Comparison of ENCODE assay signal across 8 cellular contexts in genomic region chr3:195106418-195106906, GRCh38.
DNase-seq lines count a peak whose midpoint lies in the region; ATAC-seq and TF ChIP-seq lines count a peak whose summit lies in the region.

No MANE protein-coding gene starts in this region.

- H3K27ac ChIP-seq in SK-N-MC: no peak overlapping the region
- H3K27ac ChIP-seq in prostate gland: no peak overlapping the region
- H3K27ac ChIP-seq in vagina: peak overlapping the region; percentile 8

- peaks cover 28% of the 10 kb centered on the region for H3K4me1 Mint-ChIP-seq in glutamatergic neuron (ENCODE audit: low read depth, unreplicated experiment)

- H3K4me3 ChIP-seq in Jurkat, Clone E6-1 (ENCODE audit: low read length): peak overlapping the region; percentile 15; the same call in 1 of the 2 replicates
- peak overlapping the region; percentile 53 for H3K4me3 ChIP-seq in SK-N-MC
- H3K4me3 ChIP-seq in prostate gland: no peak overlapping the region
- H3K4me3 ChIP-seq in vagina: peak overlapping the region in 1 of 2 donors; percentile 25

- H3K36me3 ChIP-seq in SK-N-MC (ENCODE audit: insufficient read depth, low read length) (peaks cover 6% of the 10 kb centered on the region; the same call in 1 of the 2 replicates), prostate gland (no peaks in the 10 kb centered on the region), vagina (no peaks in the 10 kb centered on the region)

- peaks cover 5% of the 10 kb centered on the region for H3K9me3 Mint-ChIP-seq in glutamatergic neuron (ENCODE audit: unreplicated experiment)

- TF ChIP-seq CTCF in glutamatergic neuron (IDR thresholded peaks at IDR 0.05; ENCODE audit: partially characterized antibody, unreplicated experiment) (peak; percentile 100), prostate gland (IDR thresholded peaks at IDR 0.05) (peak; percentile 98 to 100 (median 100)), vagina (IDR thresholded peaks at IDR 0.05) (peak; percentile 97 to 99 (median 98))

- H3K4me1 ChIP-seq in prostate gland (replicated peaks) (peaks cover 5% of the 10 kb centered on the region), vagina (peaks cover 36% of the 10 kb centered on the region)

- H3K9ac ChIP-seq in SK-N-MC (ENCODE audit: insufficient read length): no peak overlapping the region

- H3K27ac Mint-ChIP-seq in glutamatergic neuron (ENCODE audit: unreplicated experiment): peak overlapping the region; percentile 41

- H3K27me3 Mint-ChIP-seq in glutamatergic neuron (ENCODE audit: unreplicated experiment): peaks cover 4% of the 10 kb centered on the region

- DNase-seq in Ammon's horn (ENCODE audit: low spot score) (peak; percentile 66), SK-N-MC (ENCODE audit: low read depth, low spot score) (no peak), glutamatergic neuron (peak; percentile 84), prostate gland (ENCODE audit: low spot score) (peak; percentile 39), vagina (ENCODE audit: extremely low spot score in 2 of 2) (no peak)
- no peak for DNase-seq in Jurkat, Clone E6-1 (ENCODE audit: low read depth, low spot score)
- DNase-seq in activated naive CD4-positive, alpha-beta T cell treated with anti-CD3 and anti-CD28 coated beads, Interleukin-2, amount 50 U/mL, for 16 hours: peak; percentile 72

- peak overlapping the region; percentile 68 for H3K4me3 Mint-ChIP-seq in glutamatergic neuron (ENCODE audit: unreplicated experiment)

- peak; percentile 75 for ATAC-seq in GM19351 (IDR thresholded peaks at IDR 0.05; ENCODE audit: unreplicated experiment)

- no peaks in the 10 kb centered on the region for H3K36me3 Mint-ChIP-seq in glutamatergic neuron (ENCODE audit: unreplicated experiment)

- no peaks in the 10 kb centered on the region for H3K27me3 ChIP-seq in prostate gland (replicated peaks; ENCODE audit: insufficient read depth)
- H3K27me3 ChIP-seq in vagina: no peaks in the 10 kb centered on the region

- intact Hi-C loops in prostate gland (cut with DNase I) (loop anchor here (5.0 to 10.0 kb wide), 3 partner anchors 151 to 424 kb away; no protein-coding TSS in a partner anchor), vagina (cut with DNase I) (loop anchor here (5.0 kb wide), 1 partner anchor 419 kb away; the partner anchor contains the start of gene FAM43A)

- no peak for TF ChIP-seq POLR2A in prostate gland (IDR thresholded peaks at IDR 0.05)
- no peak for TF ChIP-seq POLR2A in vagina (IDR thresholded peaks at IDR 0.05)

- H3K9me3 ChIP-seq in SK-N-MC (ENCODE audit: low read depth, low read length) (no peaks in the 10 kb centered on the region), prostate gland (no peaks in the 10 kb centered on the region), vagina (no peaks in the 10 kb centered on the region)

- WGBS in prostate gland: 6% methylated on average over 21 of the region's 29 CpGs

Comparison
In these comparisons a context has a peak if more than half of its experiments do, and no peak if none do; other contexts are left out.
1. DNase-seq: peak in Ammon's horn (single experiment), activated naive CD4-positive, alpha-beta T cell treated with anti-CD3 and anti-CD28 coated beads, Interleukin-2, amount 50 U/mL, for 16 hours (single experiment), glutamatergic neuron (single experiment) and prostate gland (single experiment); none in Jurkat, Clone E6-1 (single experiment), SK-N-MC (single experiment) and vagina (0 of 2).
2. H3K4me3 ChIP-seq: peak in Jurkat, Clone E6-1 (single experiment) and SK-N-MC (single experiment); none in prostate gland (0 of 2).
3. Peak in every context shown above with its lines, with median percentiles within 50 percentile points of each other: CTCF ChIP-seq.